In genomic region chr7:130272456-130273080, GRCh38 we compare ENCODE assay signal across 1 cellular context.
TF ChIP-seq lines count a peak whose summit lies in the region.

No MANE protein-coding gene starts in this region.

TF ChIP-seq in SK-N-SH treated with all-trans-retinoic acid at 6 μM for 48 hours, 23 proteins besides CTCF, POLR2A, EP300 and RAD21 (continued from another document):
- no peak for TF ChIP-seq ARNTL (CRISPR knock-in tag; IDR thresholded peaks at IDR 0.05; ENCODE audit: borderline replicate concordance, low read depth)
- TF ChIP-seq ZFP3 (CRISPR knock-in tag; IDR thresholded peaks at IDR 0.05), result no peak
- no peak for TF ChIP-seq ISL1 (CRISPR knock-in tag; IDR thresholded peaks at IDR 0.05)
- TF ChIP-seq ZNF8 (CRISPR knock-in tag; IDR thresholded peaks at IDR 0.05), result no peak
